ENCODE assay signal across 9 cellular contexts in the genomic region with DNA sequence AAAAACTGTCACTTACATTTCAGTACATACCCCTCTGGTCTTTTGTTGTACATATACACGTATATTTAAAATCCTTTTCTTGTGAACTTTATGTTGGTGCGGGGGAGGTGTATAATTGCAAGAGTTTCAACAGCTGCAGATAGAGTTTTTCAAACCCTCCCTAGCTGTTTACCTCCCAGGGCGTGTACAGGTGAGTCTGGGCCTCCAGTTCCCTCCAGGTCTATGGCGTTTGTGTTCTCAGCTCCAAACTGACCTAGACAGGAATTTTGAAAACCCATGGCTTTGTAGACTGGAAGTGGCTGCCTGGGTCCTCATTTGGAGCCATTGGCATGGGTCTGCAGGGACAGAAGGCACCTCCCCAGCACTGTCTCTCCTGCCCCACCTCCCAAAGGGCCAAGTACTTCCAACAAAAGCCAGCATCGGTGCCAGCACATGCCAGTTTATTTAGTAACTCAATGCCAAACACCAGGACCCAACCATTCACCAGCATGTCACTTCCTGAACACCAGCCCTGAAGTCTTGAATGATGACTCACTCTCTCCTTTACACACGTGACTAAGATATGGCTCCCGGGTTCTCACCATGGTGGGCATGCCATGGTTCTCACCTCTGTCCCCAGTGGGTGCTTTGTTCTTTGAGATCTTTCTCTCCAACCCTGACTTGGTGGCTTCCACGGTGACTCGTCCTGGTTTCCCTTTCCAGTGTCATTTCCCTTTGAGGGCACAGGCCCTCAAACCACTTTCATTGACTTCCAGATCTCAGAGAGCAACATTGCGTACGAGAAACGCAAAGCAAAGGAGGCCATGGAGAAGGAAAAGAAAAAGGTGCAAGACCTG. TPM values are rescaled to one million over a fixed set of nuclear protein-coding genes. Genes with fewer than 3 reads are reported as not detected.
DNase-seq lines count a peak whose midpoint lies in the region; ATAC-seq, FAIRE-seq and TF ChIP-seq lines count a peak whose summit lies in the region.
"Had no signal": no experiment of that assay in that cellular context is flagged by ENCODE, and none has a peak within 500 bp of the region (broad histone marks: within the 10 kb centered on the region; RNA-seq: fewer than 3 reads in every experiment).

No MANE protein-coding gene starts in this region.

- H3K27me3 ChIP-seq in keratinocyte (ENCODE audit: control insufficient read depth, extremely low read depth, insufficient read depth, low read length), result no peaks in the 10 kb centered on the region

- H3K9ac ChIP-seq in keratinocyte (ENCODE audit: control insufficient read depth, extremely low read depth, insufficient read depth, low read length), result peak overlapping the region; percentile 1

- peak overlapping the region; percentile 80 for H3K27ac ChIP-seq in keratinocyte (ENCODE audit: control insufficient read depth, insufficient read depth, low read length)

- no peaks in the 10 kb centered on the region for H3K36me3 ChIP-seq in keratinocyte (ENCODE audit: control insufficient read depth in 2 of 2, extremely low read depth in 1 of 2, insufficient read depth in 2 of 2, low read length in 2 of 2)

- H3K79me2 ChIP-seq in keratinocyte (ENCODE audit: control insufficient read depth, insufficient read depth, low read length), result no peaks in the 10 kb centered on the region

- no peak overlapping the region for H3K27ac Mint-ChIP-seq in activated T-cell treated with anti-CD3 and anti-CD28 coated beads, Interleukin-2, amount 50 U/mL, for 72 hours
- peak overlapping the region; percentile 61 for H3K27ac Mint-ChIP-seq in stimulated activated effector memory CD8-positive, alpha-beta T cell treated with anti-CD3 and anti-CD28 coated beads, Interleukin-12 subunit alpha, Interleukin-12 subunit beta, amount 100 ng/mL, for 72 hours
- H3K27ac Mint-ChIP-seq in glutamatergic neuron (ENCODE audit: unreplicated experiment), result no peak overlapping the region

- TF ChIP-seq POLR2A in GM18505 (IDR thresholded peaks at IDR 0.05; ENCODE audit: borderline replicate concordance, extremely low read depth, insufficient read depth, insufficient read length), result no peak

- H3K36me3 Mint-ChIP-seq in activated T-cell treated with anti-CD3 and anti-CD28 coated beads, Interleukin-2, amount 50 U/mL, for 72 hours (ENCODE audit: insufficient read depth in 2 of 2), result no peaks in the 10 kb centered on the region
- peaks cover 11% of the 10 kb centered on the region for H3K36me3 Mint-ChIP-seq in stimulated activated effector memory CD8-positive, alpha-beta T cell treated with anti-CD3 and anti-CD28 coated beads, Interleukin-12 subunit alpha, Interleukin-12 subunit beta, amount 100 ng/mL, for 72 hours
- no peaks in the 10 kb centered on the region for H3K36me3 Mint-ChIP-seq in glutamatergic neuron (ENCODE audit: unreplicated experiment)

- no peaks in the 10 kb centered on the region for H4K20me1 ChIP-seq in keratinocyte (ENCODE audit: control insufficient read depth, extremely low read depth, insufficient read depth, low read length)

- no peaks in the 10 kb centered on the region for H3K9me3 Mint-ChIP-seq in activated T-cell treated with anti-CD3 and anti-CD28 coated beads, Interleukin-2, amount 50 U/mL, for 72 hours
- H3K9me3 Mint-ChIP-seq in stimulated activated effector memory CD8-positive, alpha-beta T cell treated with anti-CD3 and anti-CD28 coated beads, Interleukin-12 subunit alpha, Interleukin-12 subunit beta, amount 100 ng/mL, for 72 hours, result no peaks in the 10 kb centered on the region
- no peaks in the 10 kb centered on the region for H3K9me3 Mint-ChIP-seq in glutamatergic neuron (ENCODE audit: unreplicated experiment)

- H2AFZ ChIP-seq in keratinocyte (ENCODE audit: control insufficient read depth, low read length), result peak overlapping the region; percentile 66

- peak; percentile 90 to 93 for ATAC-seq in activated T-cell treated with anti-CD3 and anti-CD28 coated beads, Interleukin-2, amount 50 U/mL, for 72 hours (replicated peaks in 1 of 2)
- ATAC-seq in stimulated activated effector memory CD8-positive, alpha-beta T cell treated with anti-CD3 and anti-CD28 coated beads, Interleukin-12 subunit alpha, Interleukin-12 subunit beta, amount 100 ng/mL, for 72 hours, result peak; percentile 90
- no peak for ATAC-seq in GM18505 (IDR thresholded peaks at IDR 0.05; ENCODE audit: unreplicated experiment)

- no peaks in the 10 kb centered on the region for H3K9me1 ChIP-seq in keratinocyte (ENCODE audit: control insufficient read depth, extremely low read depth, insufficient read depth, low read length)

- FAIRE-seq in keratinocyte (lab: Jason Lieb, UNC) (peak; percentile 100), frontal cortex (lab: Jason Lieb, UNC) (no peak)

- H3K4me3 Mint-ChIP-seq in activated T-cell treated with anti-CD3 and anti-CD28 coated beads, Interleukin-2, amount 50 U/mL, for 72 hours, result peak overlapping the region; percentile 15 to 50
- peak overlapping the region; percentile 45 for H3K4me3 Mint-ChIP-seq in stimulated activated effector memory CD8-positive, alpha-beta T cell treated with anti-CD3 and anti-CD28 coated beads, Interleukin-12 subunit alpha, Interleukin-12 subunit beta, amount 100 ng/mL, for 72 hours
- H3K4me3 Mint-ChIP-seq in glutamatergic neuron (ENCODE audit: unreplicated experiment), result no peak overlapping the region

- H3K4me1 Mint-ChIP-seq in activated T-cell treated with anti-CD3 and anti-CD28 coated beads, Interleukin-2, amount 50 U/mL, for 72 hours (ENCODE audit: low read depth), result peaks cover 51% of the 10 kb centered on the region
- peaks cover 65% of the 10 kb centered on the region for H3K4me1 Mint-ChIP-seq in stimulated activated effector memory CD8-positive, alpha-beta T cell treated with anti-CD3 and anti-CD28 coated beads, Interleukin-12 subunit alpha, Interleukin-12 subunit beta, amount 100 ng/mL, for 72 hours
- H3K4me1 Mint-ChIP-seq in glutamatergic neuron (ENCODE audit: low read depth, unreplicated experiment), result peaks cover 7% of the 10 kb centered on the region

- H3K4me1 ChIP-seq in keratinocyte (ENCODE audit: control insufficient read depth, extremely low read depth, insufficient read depth, low read length), result peaks cover 56% of the 10 kb centered on the region

- peak overlapping the region; percentile 39 for H3K4me2 ChIP-seq in keratinocyte (ENCODE audit: control insufficient read depth, extremely low read depth, insufficient read depth, low read depth, low read length)

- dilution Hi-C loops in keratinocyte (cut with MboI; ENCODE audit: extremely low pct_ligation_motif_present, low sequenced_read_pairs), result no loop called here

- DNase-seq in DMS53 (lab: John Stamatoyannopoulos, UW) (peak; percentile 93), NCI-H2107 (lab: John Stamatoyannopoulos, UW) (peak; percentile 49), keratinocyte (ENCODE audit: low read depth, low spot score) (peak; percentile 69), frontal cortex (ENCODE audit: low spot score in 2 of 2) (no peak), glutamatergic neuron (no peak)
- peak; percentile 49 to 70 for DNase-seq in activated T-cell treated with anti-CD3 and anti-CD28 coated beads, Interleukin-2, amount 50 U/mL, for 72 hours
- peak; percentile 26 to 75 for DNase-seq in stimulated activated effector memory CD8-positive, alpha-beta T cell treated with anti-CD3 and anti-CD28 coated beads, Interleukin-12 subunit alpha, Interleukin-12 subunit beta, amount 100 ng/mL, for 72 hours (ENCODE audit: low spot score in 2 of 2)
- DNase-seq: left cardiac atrium had no signal

- no peak for TF ChIP-seq CTCF in keratinocyte (optimal IDR thresholded peaks at IDR 0.05 in 1 of 3, IDR thresholded peaks at IDR 0.05 in 1 of 3, conservative IDR thresholded peaks at IDR 0.05 in 1 of 3; ENCODE audit: extremely low read depth in 1 of 3, insufficient read depth in 2 of 3, low read length in 3 of 3)
- no peak for TF ChIP-seq CTCF in glutamatergic neuron (IDR thresholded peaks at IDR 0.05; ENCODE audit: partially characterized antibody, unreplicated experiment)

- H3K4me3 ChIP-seq in keratinocyte (ENCODE audit: control insufficient read depth in 2 of 3, extremely low read depth in 1 of 3, insufficient read depth in 2 of 3, low read depth in 1 of 3, low read length in 3 of 3), result no peak overlapping the region

- H3K27me3 Mint-ChIP-seq in activated T-cell treated with anti-CD3 and anti-CD28 coated beads, Interleukin-2, amount 50 U/mL, for 72 hours (ENCODE audit: low read depth), result peaks cover 27% of the 10 kb centered on the region
- no peaks in the 10 kb centered on the region for H3K27me3 Mint-ChIP-seq in glutamatergic neuron (ENCODE audit: unreplicated experiment)

- no peaks in the 10 kb centered on the region for H3K9me3 ChIP-seq in keratinocyte (ENCODE audit: control insufficient read depth, low read depth, low read length)

RNA-seq across cellular contexts. Expression of gene EFHD2, which starts 57.3 kb away (rescaled TPM):
- 10 to 100 TPM; 30.3 to 45.7 TPM for total RNA-seq in activated T-cell treated with anti-CD3 and anti-CD28 coated beads, Interleukin-2, amount 50 U/mL, for 72 hours
- 45.6 to 69.3 TPM (median 47.6 TPM) in 3 replicates for polyA plus RNA-seq in keratinocyte
- polyA plus RNA-seq in keratinocyte (2011; ENCODE audit: low read depth), result 27.9 TPM
- polyA plus RNA-seq in keratinocyte (2011; cell fraction: cytosol; rRNA removed), result 28.0 and 66.0 TPM in 2 replicates
- polyA plus RNA-seq in keratinocyte (2011; cell fraction: nucleus; rRNA removed), result 28.4 and 38.1 TPM in 2 replicates
- 23.3 and 86.0 TPM in 2 replicates for polyA plus RNA-seq in keratinocyte (2012; ENCODE audit: low replicate concordance)
- 19.0 to 35.2 TPM (median 20.7 TPM) in 3 replicates for polyA minus RNA-seq in keratinocyte
- polyA minus RNA-seq in keratinocyte (2011; cell fraction: cytosol; rRNA and poly(A)+ RNA removed), result 65.8 TPM
- polyA minus RNA-seq in keratinocyte (2011; cell fraction: nucleus; rRNA and poly(A)+ RNA removed), result 11.9 and 12.1 TPM in 2 replicates
- 5.3 TPM for total RNA-seq in frontal cortex
- 2.6 TPM for total RNA-seq in glutamatergic neuron (ENCODE audit: unreplicated experiment)

Comparison
In these comparisons a context has a peak if more than half of its experiments do, and no peak if none do; other contexts are left out.
1. DNase-seq: peak in DMS53 (single experiment), NCI-H2107 (single experiment), activated T-cell treated with anti-CD3 and anti-CD28 coated beads, Interleukin-2, amount 50 U/mL, for 72 hours (2 of 2), keratinocyte (single experiment) and stimulated activated effector memory CD8-positive, alpha-beta T cell treated with anti-CD3 and anti-CD28 coated beads, Interleukin-12 subunit alpha, Interleukin-12 subunit beta, amount 100 ng/mL, for 72 hours (2 of 2); none in frontal cortex (0 of 2) and glutamatergic neuron (single experiment).